In genomic region chr2:95343429-95344207, GRCh38 we compare ENCODE assay signal across 26 cellular contexts. TPM values are rescaled to one million over a fixed set of nuclear protein-coding genes. Genes with fewer than 3 reads are reported as not detected.
DNase-seq lines count a peak whose midpoint lies in the region; ATAC-seq and TF ChIP-seq lines count a peak whose summit lies in the region.
"Had no signal": no experiment of that assay in that cellular context is flagged by ENCODE, and none has a peak within 500 bp of the region (broad histone marks: within the 10 kb centered on the region; RNA-seq: fewer than 3 reads in every experiment).

No MANE protein-coding gene starts in this region.

- no peak overlapping the region; the same call in 1 of the 2 replicates for H3K27ac ChIP-seq in PC-3 (ENCODE audit: low read length)
- H3K27ac ChIP-seq: GM23248, SJSA1, skin epidermis had no signal

- CTCF ChIA-PET in PC-3 (lab: Charles Lee), result no interaction called here

- H3K4me3 Mint-ChIP-seq in activated T-cell treated with anti-CD3 and anti-CD28 coated beads, Interleukin-2, amount 50 U/mL, for 24 hours, result no peak overlapping the region
- H3K4me3 Mint-ChIP-seq in activated T-cell treated with anti-CD3 and anti-CD28 coated beads, Interleukin-2, amount 50 U/mL, for 4 hours, result no peak overlapping the region
- H3K4me3 Mint-ChIP-seq: activated naive CD8-positive, alpha-beta T cell treated with anti-CD3 and anti-CD28 coated beads for 36 hours; nephron progenitor cell had no signal

- H3K4me1 Mint-ChIP-seq in activated T-cell treated with anti-CD3 and anti-CD28 coated beads, Interleukin-2, amount 50 U/mL, for 24 hours (ENCODE audit: low read depth), result peaks cover 2% of the 10 kb centered on the region
- no peaks in the 10 kb centered on the region for H3K4me1 Mint-ChIP-seq in activated T-cell treated with anti-CD3 and anti-CD28 coated beads, Interleukin-2, amount 50 U/mL, for 4 hours (ENCODE audit: low read depth)
- H3K4me1 Mint-ChIP-seq: nephron progenitor cell had no signal

- H3K9me3 ChIP-seq in PC-3 (ENCODE audit: low read length), result no peaks in the 10 kb centered on the region
- H3K9me3 ChIP-seq: mucosa of descending colon, SJSA1 had no signal

- POLR2A ChIA-PET in PC-3 (lab: Charles Lee; ENCODE audit: unreplicated experiment), result no interaction called here

- BruUV-seq in PC-3 (replicated peaks; lab: Mats Ljungman, UMichigan), result no TSS peak

- no peaks in the 10 kb centered on the region for H3K36me3 Mint-ChIP-seq in activated T-cell treated with anti-CD3 and anti-CD28 coated beads, Interleukin-2, amount 50 U/mL, for 24 hours (ENCODE audit: low read depth)
- H3K36me3 Mint-ChIP-seq in activated T-cell treated with anti-CD3 and anti-CD28 coated beads, Interleukin-2, amount 50 U/mL, for 4 hours (ENCODE audit: insufficient read depth), result no peaks in the 10 kb centered on the region
- H3K36me3 Mint-ChIP-seq: activated naive CD8-positive, alpha-beta T cell treated with anti-CD3 and anti-CD28 coated beads for 36 hours had no signal

- H3K9me3 Mint-ChIP-seq in activated T-cell treated with anti-CD3 and anti-CD28 coated beads, Interleukin-2, amount 50 U/mL, for 24 hours, result no peaks in the 10 kb centered on the region
- no peaks in the 10 kb centered on the region for H3K9me3 Mint-ChIP-seq in activated T-cell treated with anti-CD3 and anti-CD28 coated beads, Interleukin-2, amount 50 U/mL, for 4 hours
- H3K9me3 Mint-ChIP-seq: activated naive CD8-positive, alpha-beta T cell treated with anti-CD3 and anti-CD28 coated beads for 36 hours; nephron progenitor cell had no signal

- no peaks in the 10 kb centered on the region for H3K9me2 ChIP-seq in PC-3 (replicated peaks; ENCODE audit: low read length)

- H3K4me3 ChIP-seq in PC-3 (ENCODE audit: low read length), result no peak overlapping the region
- H3K4me3 ChIP-seq: GM23248, mucosa of descending colon, SJSA1, skin epidermis had no signal

- no peak overlapping the region for H2AFZ ChIP-seq in PC-3 (ENCODE audit: low read length)
- H2AFZ ChIP-seq: GM23248 had no signal

- no peaks in the 10 kb centered on the region for H3K27me3 ChIP-seq in PC-3 (ENCODE audit: low read length)

- H3K4me1 ChIP-seq in PC-3 (ENCODE audit: insufficient read depth, low read length), result peaks cover 25% of the 10 kb centered on the region

- no peaks in the 10 kb centered on the region for H3K36me3 ChIP-seq in PC-3 (ENCODE audit: low read depth, low read length)
- H3K36me3 ChIP-seq: SJSA1 had no signal

- intact Hi-C loops in PC-3 (cut with micrococcal nuclease), result no loop called here

- H4K20me1 ChIP-seq in PC-3 (ENCODE audit: low read length), result no peaks in the 10 kb centered on the region

- H3K79me2 ChIP-seq in PC-3 (ENCODE audit: low read length), result no peaks in the 10 kb centered on the region

- H3F3A ChIP-seq in PC-3 (ENCODE audit: low read length, unreplicated experiment), result no peaks in the 10 kb centered on the region

- peaks cover 62% of the 10 kb centered on the region for H3K27me3 Mint-ChIP-seq in activated T-cell treated with anti-CD3 and anti-CD28 coated beads, Interleukin-2, amount 50 U/mL, for 24 hours
- peaks cover 57% of the 10 kb centered on the region for H3K27me3 Mint-ChIP-seq in activated T-cell treated with anti-CD3 and anti-CD28 coated beads, Interleukin-2, amount 50 U/mL, for 4 hours (ENCODE audit: low read depth)

- H3K9ac ChIP-seq in PC-3 (ENCODE audit: low read length), result no peak overlapping the region
- H3K9ac ChIP-seq: GM23248 had no signal

- peak overlapping the region; percentile 20 for H3K4me2 ChIP-seq in PC-3 (ENCODE audit: low read length)

- no peak for ATAC-seq in activated T-cell treated with anti-CD3 and anti-CD28 coated beads, Interleukin-2, amount 50 U/mL, for 4 hours
- peak; percentile 2; the same call in 1 of the 2 replicates for ATAC-seq in PC-3
- ATAC-seq in HG02938 (IDR thresholded peaks at IDR 0.05; ENCODE audit: unreplicated experiment), result no peak
- ATAC-seq: mucosa of descending colon had no signal

- DNase-seq in activated T-cell treated with anti-CD3 and anti-CD28 coated beads, Interleukin-2, amount 50 U/mL, for 24 hours, result peak; percentile 12
- no peak for DNase-seq in activated T-cell treated with anti-CD3 and anti-CD28 coated beads, Interleukin-2, amount 50 U/mL, for 4 hours
- DNase-seq in PC-3, result peak; percentile 78
- DNase-seq in glomerular visceral epithelial cell (ENCODE audit: extremely low spot score), result peak; percentile 38
- peak; percentile 54 for DNase-seq in renal cortical epithelial cell (ENCODE audit: low read depth)
- no peak for DNase-seq in NCI-H2029 treated with DMSO at 0.1 percent for 48 hours (lab: John Stamatoyannopoulos, UW)
- no peak for DNase-seq in T1000 (lab: John Stamatoyannopoulos, UW)
- DNase-seq: 8988T; activated CD4-positive, alpha-beta T cell treated with anti-CD3 and anti-CD28 coated beads for 48 hours; activated naive CD8-positive, alpha-beta T cell treated with anti-CD3 and anti-CD28 coated beads for 36 hours; cerebellar nuclear complex; erythroblast; GF-D8; GM23248; Karpas-422; mucosa of descending colon; NCI-H1048; NCI-H1694 treated with DMSO at 0.1 percent for 48 hours; NCI-H524 treated with DMSO at 0.1 percent for 48 hours; nephron progenitor cell; NK-92 treated with Interleukin-12 subunit alpha and Interleukin-12 subunit beta, amount 100 ng/mL, for 24 hours; stimulated activated CD4-positive, alpha-beta T cell treated with anti-CD3 and anti-CD28 coated beads, Interleukin-1b, Interleukin-23, amount 100 ng/mL, for 48 hours had no signal

- H3K27ac Mint-ChIP-seq in activated T-cell treated with anti-CD3 and anti-CD28 coated beads, Interleukin-2, amount 50 U/mL, for 24 hours, result no peak overlapping the region
- H3K27ac Mint-ChIP-seq: activated naive CD8-positive, alpha-beta T cell treated with anti-CD3 and anti-CD28 coated beads for 36 hours; nephron progenitor cell had no signal

- no peak for TF ChIP-seq CTCF in PC-3 (conservative IDR thresholded peaks at IDR 0.05; ENCODE audit: low read depth, low read length)

RNA-seq across cellular contexts. Expression of gene KCNIP3, which starts 46.5 kb away (rescaled TPM):
- not detected for total RNA-seq in activated T-cell treated with anti-CD3 and anti-CD28 coated beads, Interleukin-2, amount 50 U/mL, for 4 hours
- total RNA-seq in PC-3 (2014; rRNA removed), result 13.3 and 19.1 TPM in 2 replicates
- total RNA-seq in renal cortical epithelial cell, result 47.4 and 127 TPM in 2 replicates
- total RNA-seq: activated naive CD8-positive, alpha-beta T cell treated with anti-CD3 and anti-CD28 coated beads for 36 hours; T-helper 1 cell treated with Interleukin-12 subunit alpha and Interleukin-12 subunit beta and Interleukin-4 antibody, amounts not matched to agents 30 ng/mL and 1 ng/mL, for 36 hours had no signal

RNA-seq across cellular contexts. Expression of gene FAHD2A, which starts 58.9 kb away (rescaled TPM):
- 10 to 100 TPM; 13.9 to 15.8 (median 15.3) TPM for total RNA-seq in activated T-cell treated with anti-CD3 and anti-CD28 coated beads, Interleukin-2, amount 50 U/mL, for 4 hours
- 10.8 and 20.5 TPM in 2 replicates for total RNA-seq in PC-3 (2014; rRNA removed)
- 16.4 and 49.3 TPM in 2 replicates for total RNA-seq in renal cortical epithelial cell

Comparison
In these comparisons a context has a peak if more than half of its experiments do, and no peak if none do; other contexts are left out.
1. DNase-seq: peak in activated T-cell treated with anti-CD3 and anti-CD28 coated beads, Interleukin-2, amount 50 U/mL, for 24 hours (single experiment), PC-3 (single experiment), glomerular visceral epithelial cell (single experiment) and renal cortical epithelial cell (single experiment); none in activated T-cell treated with anti-CD3 and anti-CD28 coated beads, Interleukin-2, amount 50 U/mL, for 4 hours (single experiment), NCI-H2029 treated with DMSO at 0.1 percent for 48 hours (single experiment) and T1000 (single experiment).
2. RNA of gene KCNIP3, which starts 46.5 kb away (total RNA-seq): 47.4 to 127 TPM in renal cortical epithelial cell and 13.3 to 19.1 TPM in PC-3; not detected in activated T-cell treated with anti-CD3 and anti-CD28 coated beads, Interleukin-2, amount 50 U/mL, for 4 hours; every median in the first group is over 10 times any median in the second.